In genomic region chr13:35712907-35713685, GRCh38 we compare ENCODE assay signal across 12 cellular contexts.
DNase-seq lines count a peak whose midpoint lies in the region; ATAC-seq and TF ChIP-seq lines count a peak whose summit lies in the region.
"Had no signal": no experiment of that assay in that cellular context is flagged by ENCODE, and none has a peak within 500 bp of the region (broad histone marks: within the 10 kb centered on the region; RNA-seq: fewer than 3 reads in every experiment).

No MANE protein-coding gene starts in this region.

- H3K4me3 Mint-ChIP-seq in brain, result peak overlapping the region in 2 of 5 experiments; percentile 22 to 51
- H3K4me3 Mint-ChIP-seq in activated T-cell treated with anti-CD3 and anti-CD28 coated beads, Interleukin-2, amount 50 U/mL, for 4 hours, result no peak overlapping the region

- no peak overlapping the region for H3K4ac ChIP-seq in mesendoderm (ENCODE audit: low read depth, low read length)

- no peaks in the 10 kb centered on the region for H3K79me2 ChIP-seq in mesendoderm (ENCODE audit: control insufficient read depth, insufficient read depth, low read length)

- H3K4me2 ChIP-seq in mesendoderm (ENCODE audit: low read length), result no peak overlapping the region
- H3K4me2 ChIP-seq: smooth muscle cell had no signal

- H2BK15ac ChIP-seq in mesendoderm (replicated peaks; ENCODE audit: low read depth), result no peak overlapping the region

- peak overlapping the region in 3 of 5 experiments; percentile 75 to 88 (median 87) for H3K27ac Mint-ChIP-seq in brain

- H3K23ac ChIP-seq in mesendoderm (ENCODE audit: low read length), result no peak overlapping the region

- H4K5ac ChIP-seq in mesendoderm (ENCODE audit: low read length), result no peak overlapping the region

- H3K27me3 ChIP-seq in HUES64 (ENCODE audit: insufficient read depth, low read length) (no peaks in the 10 kb centered on the region), mesendoderm (ENCODE audit: insufficient read depth, low read length, poor library complexity) (no peaks in the 10 kb centered on the region), vagina (no peaks in the 10 kb centered on the region)
- H3K27me3 ChIP-seq: esophagus squamous epithelium had no signal

- H3K36me3 ChIP-seq in HUES64 (ENCODE audit: insufficient read depth, low read length) (no peaks in the 10 kb centered on the region), mesendoderm (ENCODE audit: control insufficient read depth, insufficient read depth, low read length) (no peaks in the 10 kb centered on the region), vagina (no peaks in the 10 kb centered on the region)
- H3K36me3 ChIP-seq: esophagus squamous epithelium had no signal

- TF ChIP-seq POLR2A in vagina (IDR thresholded peaks at IDR 0.05), result no peak

- H3K56ac ChIP-seq in mesendoderm (ENCODE audit: low read length), result no peak overlapping the region

- H2BK5ac ChIP-seq in mesendoderm (ENCODE audit: low read length), result no peak overlapping the region

- H3K4me1 Mint-ChIP-seq in brain, result peaks cover 51% of the 10 kb centered on the region
- no peaks in the 10 kb centered on the region for H3K4me1 Mint-ChIP-seq in activated T-cell treated with anti-CD3 and anti-CD28 coated beads, Interleukin-2, amount 50 U/mL, for 4 hours (ENCODE audit: low read depth)

- WGBS in HUES64, result 82% methylated on average over 8 of the region's 8 CpGs
- no CpG with 5 or more reads among the region's 8 CpGs for WGBS in mesendoderm (ENCODE audit: extremely low coverage, insufficient coverage, low lambda C conversion rate)

- H3K4me1 ChIP-seq in HUES64 (ENCODE audit: insufficient read depth, low read length) (peaks cover 11% of the 10 kb centered on the region), mesendoderm (ENCODE audit: control insufficient read depth, low read depth, low read length) (no peaks in the 10 kb centered on the region), vagina (no peaks in the 10 kb centered on the region)

- peaks cover 0 to 12% (median 0%) of the 10 kb centered on the region in 5 experiments for H3K9me3 Mint-ChIP-seq in brain
- no peaks in the 10 kb centered on the region for H3K9me3 Mint-ChIP-seq in activated T-cell treated with anti-CD3 and anti-CD28 coated beads, Interleukin-2, amount 50 U/mL, for 4 hours

- no peak overlapping the region for H2AK5ac ChIP-seq in mesendoderm (ENCODE audit: low read length)

- H3K4me3 ChIP-seq in HUES64 (ENCODE audit: low read length), result no peak overlapping the region
- no peak overlapping the region for H3K4me3 ChIP-seq in mesendoderm (ENCODE audit: low read length)
- H3K4me3 ChIP-seq in vagina, result no peak overlapping the region
- H3K4me3 ChIP-seq: esophagus squamous epithelium, smooth muscle cell had no signal

- TF ChIP-seq CTCF in brain (conservative IDR thresholded peaks at IDR 0.05) (no peak), vagina (IDR thresholded peaks at IDR 0.05) (no peak)

- H3K27ac ChIP-seq in HUES64 (ENCODE audit: low read depth, low read length) (peak overlapping the region; percentile 28; the same call in 1 of the 2 replicates), mesendoderm (ENCODE audit: low read depth, low read length) (no peak overlapping the region), vagina (no peak overlapping the region)

- no peaks in the 10 kb centered on the region for H3K79me1 ChIP-seq in mesendoderm (ENCODE audit: low read length)

- no peak overlapping the region for H4K8ac ChIP-seq in mesendoderm (ENCODE audit: low read depth, low read length)

- DNase-seq in NCI-H1694 treated with DMSO at 0.1 percent for 48 hours (lab: John Stamatoyannopoulos, UW), result peak; percentile 53
- no peak for DNase-seq in NCI-H1694 (lab: John Stamatoyannopoulos, UW)
- peak; percentile 62 for DNase-seq in mesendoderm
- no peak for DNase-seq in activated gamma-delta T cell treated with Interleukin-2 at 50 U/mL for 16 hours
- no peak for DNase-seq in activated T-cell treated with anti-CD3 and anti-CD28 coated beads, Interleukin-2, amount 50 U/mL, for 4 hours
- DNase-seq in vagina (ENCODE audit: extremely low spot score in 2 of 2), result no peak
- DNase-seq: caudate nucleus, esophagus squamous epithelium, NCI-H1092 had no signal

- no peak overlapping the region for H2BK120ac ChIP-seq in mesendoderm (ENCODE audit: low read depth, low read length)

- H3K27me3 Mint-ChIP-seq in brain, result peaks cover 13% of the 10 kb centered on the region
- no peaks in the 10 kb centered on the region for H3K27me3 Mint-ChIP-seq in activated T-cell treated with anti-CD3 and anti-CD28 coated beads, Interleukin-2, amount 50 U/mL, for 4 hours (ENCODE audit: low read depth)

- H3K9me3 ChIP-seq in HUES64 (ENCODE audit: insufficient read depth, low read depth, low read length), result no peaks in the 10 kb centered on the region
- no peaks in the 10 kb centered on the region for H3K9me3 ChIP-seq in vagina
- H3K9me3 ChIP-seq: esophagus squamous epithelium had no signal

- H3K36me3 Mint-ChIP-seq in brain, result no peaks in the 10 kb centered on the region
- no peaks in the 10 kb centered on the region for H3K36me3 Mint-ChIP-seq in activated T-cell treated with anti-CD3 and anti-CD28 coated beads, Interleukin-2, amount 50 U/mL, for 4 hours (ENCODE audit: insufficient read depth)

- H3K18ac ChIP-seq in mesendoderm (ENCODE audit: low read length), result no peak overlapping the region

- intact Hi-C loops in vagina (cut with DNase I), result no loop called here

- no peak for ATAC-seq in activated T-cell treated with anti-CD3 and anti-CD28 coated beads, Interleukin-2, amount 50 U/mL, for 4 hours

- H3K9ac ChIP-seq in HUES64 (ENCODE audit: low read depth, low read length), result no peak overlapping the region
- H3K9ac ChIP-seq in mesendoderm (ENCODE audit: low read length), result no peak overlapping the region

Comparison
In these comparisons a context has a peak if more than half of its experiments do, and no peak if none do; other contexts are left out.
1. DNase-seq: peak in NCI-H1694 treated with DMSO at 0.1 percent for 48 hours (single experiment) and mesendoderm (single experiment); none in NCI-H1694 (single experiment), activated gamma-delta T cell treated with Interleukin-2 at 50 U/mL for 16 hours (single experiment), activated T-cell treated with anti-CD3 and anti-CD28 coated beads, Interleukin-2, amount 50 U/mL, for 4 hours (single experiment) and vagina (0 of 2).